ENCODE assay signal across 1 cellular context in the genomic region with DNA sequence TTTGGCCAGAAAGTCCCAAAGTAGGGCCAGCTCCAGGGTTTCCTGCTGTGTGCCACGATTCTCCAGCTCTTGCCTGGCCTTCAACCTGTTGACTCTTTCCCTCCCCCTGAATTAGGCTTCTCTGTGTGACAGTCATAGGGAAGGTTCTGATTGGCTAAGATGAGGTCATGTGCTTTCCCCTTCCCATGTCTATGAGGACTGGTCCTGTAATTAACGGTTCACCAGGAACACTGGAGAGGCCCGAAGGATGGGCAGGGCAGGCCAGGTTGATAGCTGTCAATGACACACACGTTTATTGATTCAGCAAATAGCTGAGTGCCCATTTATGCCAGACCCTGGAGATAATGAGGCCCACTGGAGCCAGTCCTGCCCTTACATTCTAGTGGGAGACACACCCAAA.
TF ChIP-seq lines count a peak whose summit lies in the region.

No MANE protein-coding gene starts in this region.

TF ChIP-seq in K562, 482 proteins besides CTCF, POLR2A, EP300 and RAD21:
- TF ChIP-seq TEAD4 (IDR thresholded peaks at IDR 0.05; ENCODE audit: low read length), result no peak
- TF ChIP-seq TEAD4 (CRISPR knock-in tag; IDR thresholded peaks at IDR 0.05; ENCODE audit: borderline replicate concordance), result no peak
- TF ChIP-seq RAD51 (IDR thresholded peaks at IDR 0.05; ENCODE audit: borderline replicate concordance, low read depth), result peak; percentile 54; the same call in 1 of the 2 replicates
- TF ChIP-seq, protein P1, sequence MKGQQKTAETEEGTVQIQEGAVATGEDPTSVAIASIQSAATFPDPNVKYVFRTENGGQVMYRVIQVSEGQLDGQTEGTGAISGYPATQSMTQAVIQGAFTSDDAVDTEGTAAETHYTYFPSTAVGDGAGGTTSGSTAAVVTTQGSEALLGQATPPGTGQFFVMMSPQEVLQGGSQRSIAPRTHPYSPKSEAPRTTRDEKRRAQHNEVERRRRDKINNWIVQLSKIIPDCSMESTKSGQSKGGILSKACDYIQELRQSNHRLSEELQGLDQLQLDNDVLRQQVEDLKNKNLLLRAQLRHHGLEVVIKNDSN (CRISPR knock-in tag; IDR thresholded peaks at IDR 0.05), result peak; percentile 71
- TF ChIP-seq NFYB (IDR thresholded peaks at IDR 0.05; ENCODE audit: extremely low read depth, insufficient read length), result peak; percentile 34
- TF ChIP-seq, protein P2, sequence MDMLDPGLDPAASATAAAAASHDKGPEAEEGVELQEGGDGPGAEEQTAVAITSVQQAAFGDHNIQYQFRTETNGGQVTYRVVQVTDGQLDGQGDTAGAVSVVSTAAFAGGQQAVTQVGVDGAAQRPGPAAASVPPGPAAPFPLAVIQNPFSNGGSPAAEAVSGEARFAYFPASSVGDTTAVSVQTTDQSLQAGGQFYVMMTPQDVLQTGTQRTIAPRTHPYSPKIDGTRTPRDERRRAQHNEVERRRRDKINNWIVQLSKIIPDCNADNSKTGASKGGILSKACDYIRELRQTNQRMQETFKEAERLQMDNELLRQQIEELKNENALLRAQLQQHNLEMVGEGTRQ (CRISPR knock-in tag; IDR thresholded peaks at IDR 0.05), result peak; percentile 26; the same call in 1 of the 2 replicates
TF ChIP-seq in K562: peak in this region for 4.
